In genomic region chr10:129761573-129761972, GRCh38 we compare ENCODE assay signal across 19 cellular contexts.
A peak's percentile ranks its signal among the peaks of the same experiment; 100 is the strongest.
DNase-seq lines count a peak whose midpoint lies in the region; ATAC-seq and TF ChIP-seq lines count a peak whose summit lies in the region.
"Had no signal": no experiment of that assay in that cellular context is flagged by ENCODE, and none has a peak within 500 bp of the region (broad histone marks: within the 10 kb centered on the region; RNA-seq: fewer than 3 reads in every experiment).

No MANE protein-coding gene starts in this region.

- peaks cover 0 to 12% (median 0%) of the 10 kb centered on the region in 6 donors for H3K4me1 ChIP-seq in spleen
- no peaks in the 10 kb centered on the region for H3K4me1 ChIP-seq in BE2C

- H3K36me3 ChIP-seq in spleen (peaks cover 0 to 64% (median 29%) of the 10 kb centered on the region in 6 donors), BE2C (no peaks in the 10 kb centered on the region)
- H3K36me3 ChIP-seq: MG63 had no signal

- ATAC-seq in left lobe of liver: no peak
- ATAC-seq in HG03520 (IDR thresholded peaks at IDR 0.05; ENCODE audit: unreplicated experiment): no peak
- ATAC-seq: HCT116, Panc1 had no signal

- H3K27ac ChIP-seq in spleen: no peak overlapping the region
- H3K27ac ChIP-seq: 22Rv1 had no signal

- TF ChIP-seq CTCF in spleen (IDR thresholded peaks at IDR 0.05 in 8 of 11, conservative IDR thresholded peaks at IDR 0.05 in 3 of 11) (no peak), BE2C (IDR thresholded peaks at IDR 0.05; ENCODE audit: low read depth, low read length) (no peak)

- intact Hi-C loops in spleen (cut with DNase I; ENCODE audit: low total_unique reads): no loop called here

- WGBS in spleen, 5 donors: 92 to 97% (median 95%) methylated on average over 11 of the region's 11 CpGs

- no peaks in the 10 kb centered on the region for H3K9me3 ChIP-seq in spleen
- no peaks in the 10 kb centered on the region for H3K9me3 ChIP-seq in BE2C
- H3K9me3 ChIP-seq: MG63 had no signal

- TF ChIP-seq POLR2A in spleen (IDR thresholded peaks at IDR 0.05): no peak

- H3K27me3 ChIP-seq in spleen (replicated peaks in 1 of 7) (no peaks in the 10 kb centered on the region), BE2C (no peaks in the 10 kb centered on the region)
- H3K27me3 ChIP-seq: MG63 had no signal

- H3K4me3 ChIP-seq in spleen (no peak overlapping the region), BE2C (ENCODE audit: low read depth, low read length) (no peak overlapping the region)
- H3K4me3 ChIP-seq: MG63 had no signal

- peak; percentile 5 for DNase-seq in activated CD8-positive, alpha-beta memory T cell treated with anti-CD3 and anti-CD28 coated beads for 24 hours
- DNase-seq in activated CD8-positive, alpha-beta memory T cell treated with anti-CD3 and anti-CD28 coated beads, Interleukin-2, amount 50 U/mL, for 4 hours: no peak
- DNase-seq in activated CD8-positive, alpha-beta memory T cell treated with anti-CD3 and anti-CD28 coated beads, Interleukin-2, amount 50 U/mL, for 48 hours: peak; percentile 1
- peak; percentile 39 for DNase-seq in left lobe of liver (ENCODE audit: low spot score)
- DNase-seq in spleen: peak; percentile 48
- DNase-seq in NCI-H2081 treated with DMSO at 0.1 percent for 48 hours (lab: John Stamatoyannopoulos, UW): no peak
- DNase-seq in BE2C: no peak
- DNase-seq: Calu3; CD4-positive, alpha-beta memory T cell; DMS53; MG63; NCI-H1105; NCI-H1694 treated with DMSO at 0.1 percent for 48 hours; NCI-H226; NCI-H524 treated with DMSO at 0.1 percent for 48 hours had no signal

Comparison
In these comparisons a context has a peak if more than half of its experiments do, and no peak if none do; other contexts are left out.
1. DNase-seq: peak in activated CD8-positive, alpha-beta memory T cell treated with anti-CD3 and anti-CD28 coated beads for 24 hours (single experiment), activated CD8-positive, alpha-beta memory T cell treated with anti-CD3 and anti-CD28 coated beads, Interleukin-2, amount 50 U/mL, for 48 hours (single experiment), left lobe of liver (single experiment) and spleen (single experiment); none in activated CD8-positive, alpha-beta memory T cell treated with anti-CD3 and anti-CD28 coated beads, Interleukin-2, amount 50 U/mL, for 4 hours (single experiment), NCI-H2081 treated with DMSO at 0.1 percent for 48 hours (single experiment) and BE2C (single experiment).